17 cellular contexts compared by ENCODE assay signal in genomic region chr12:126443977-126444376, GRCh38.
DNase-seq lines count a peak whose midpoint lies in the region; TF ChIP-seq lines count a peak whose summit lies in the region.
"Had no signal": no experiment of that assay in that cellular context is flagged by ENCODE, and none has a peak within 500 bp of the region (broad histone marks: within the 10 kb centered on the region; RNA-seq: fewer than 3 reads in every experiment).

No MANE protein-coding gene starts in this region.

- TF ChIP-seq POLR2A in esophagus muscularis mucosa (IDR thresholded peaks at IDR 0.05; ENCODE audit: low read depth), result no peak

- H3K9me3 ChIP-seq in BLaER1 (peaks cover 19% of the 10 kb centered on the region), MM.1S (replicated peaks; ENCODE audit: insufficient read depth, low read length) (no peaks in the 10 kb centered on the region), OCI-LY1 (ENCODE audit: low read length) (no peaks in the 10 kb centered on the region), esophagus muscularis mucosa (no peaks in the 10 kb centered on the region)
- H3K9me3 ChIP-seq: A549, Caco-2 had no signal

- peak overlapping the region; percentile 79 for H3K4me2 ChIP-seq in BLaER1
- H3K4me2 ChIP-seq in MM.1S (ENCODE audit: low read depth, low read length), result peak overlapping the region; percentile 43; the same call in 1 of the 2 replicates
- H3K4me2 ChIP-seq in OCI-LY1 (ENCODE audit: low read length), result peak overlapping the region; percentile 19; the same call in 1 of the 2 replicates
- H3K4me2 ChIP-seq: A549 had no signal

- H3F3A ChIP-seq in MM.1S (ENCODE audit: insufficient read depth, low read length) (no peaks in the 10 kb centered on the region), OCI-LY1 (ENCODE audit: insufficient read depth, low read length) (no peaks in the 10 kb centered on the region)

- H3K4me3 ChIP-seq in BLaER1, result no peak overlapping the region
- no peak overlapping the region; the same call in 1 of the 2 replicates for H3K4me3 ChIP-seq in MM.1S (ENCODE audit: low read length)
- H3K4me3 ChIP-seq in OCI-LY1 (ENCODE audit: low read depth, low read length, poor library complexity, severe bottlenecking), result no peak overlapping the region
- no peak overlapping the region for H3K4me3 ChIP-seq in esophagus muscularis mucosa
- H3K4me3 ChIP-seq: A549 had no signal

- no peak for TF ChIP-seq CTCF in MM.1S (IDR thresholded peaks at IDR 0.05; ENCODE audit: low read length)
- TF ChIP-seq CTCF in OCI-LY1 (IDR thresholded peaks at IDR 0.05; ENCODE audit: low read length), result no peak
- TF ChIP-seq CTCF in esophagus muscularis mucosa (IDR thresholded peaks at IDR 0.05), result no peak

- intact Hi-C loops in esophagus muscularis mucosa (cut with DNase I), result no loop called here

- no peaks in the 10 kb centered on the region for H3K9me2 ChIP-seq in MM.1S (replicated peaks; ENCODE audit: insufficient read depth, low read length)
- no peaks in the 10 kb centered on the region for H3K9me2 ChIP-seq in OCI-LY1 (ENCODE audit: low read depth, low read length)

- H3K9ac ChIP-seq in BLaER1 (peak overlapping the region; percentile 52), MM.1S (ENCODE audit: low read length) (peak overlapping the region; percentile 25; the same call in 1 of the 2 replicates), OCI-LY1 (ENCODE audit: low read length) (no peak overlapping the region; the same call in 1 of the 2 replicates)

- H3K36me3 ChIP-seq in BLaER1 (no peaks in the 10 kb centered on the region), MM.1S (replicated peaks; ENCODE audit: insufficient read depth, low read length) (no peaks in the 10 kb centered on the region), OCI-LY1 (ENCODE audit: insufficient read depth, low read length) (no peaks in the 10 kb centered on the region), esophagus muscularis mucosa (no peaks in the 10 kb centered on the region)

- no peaks in the 10 kb centered on the region for H4K20me1 ChIP-seq in BLaER1
- H4K20me1 ChIP-seq in MM.1S (ENCODE audit: insufficient read depth, low read length), result no peaks in the 10 kb centered on the region
- H4K20me1 ChIP-seq in OCI-LY1 (ENCODE audit: insufficient read depth, low read length), result no peaks in the 10 kb centered on the region

- no peak for TF ChIP-seq EP300 in esophagus muscularis mucosa (IDR thresholded peaks at IDR 0.05)

- H3K27me3 ChIP-seq in BLaER1 (no peaks in the 10 kb centered on the region), MM.1S (replicated peaks; ENCODE audit: insufficient read depth, low read length) (no peaks in the 10 kb centered on the region), OCI-LY1 (ENCODE audit: insufficient read depth, low read length) (no peaks in the 10 kb centered on the region), esophagus muscularis mucosa (no peaks in the 10 kb centered on the region)

- H3K79me2 ChIP-seq in MM.1S (ENCODE audit: low read length) (no peaks in the 10 kb centered on the region), OCI-LY1 (ENCODE audit: insufficient read depth, low read length) (no peaks in the 10 kb centered on the region)

- DNase-seq in MM.1S (peak; percentile 30), esophagus muscularis mucosa (ENCODE audit: extremely low spot score) (peak; percentile 64), NCI-H146 (lab: John Stamatoyannopoulos, UW) (no peak), cerebellar nuclear complex (lab: John Stamatoyannopoulos, UW) (no peak), NCI-H748 (lab: John Stamatoyannopoulos, UW; ENCODE audit: unreplicated experiment) (no peak)
- DNase-seq: AML-193; Caco-2; Calu3; CD4-positive, alpha-beta T cell; CD8-positive, alpha-beta T cell; DMS79 treated with DMSO at 0.1 percent for 48 hours; GF-D8 had no signal

- H3K27ac ChIP-seq in BLaER1, result peak overlapping the region; percentile 77
- peak overlapping the region; percentile 47; the same call in 1 of the 2 replicates for H3K27ac ChIP-seq in MM.1S (ENCODE audit: low read length)
- H3K27ac ChIP-seq in OCI-LY1 (ENCODE audit: low read depth, low read length, poor library complexity, severe bottlenecking), result peak overlapping the region; percentile 71
- no peak overlapping the region for H3K27ac ChIP-seq in esophagus muscularis mucosa (replicated peaks in 1 of 4)
- H3K27ac ChIP-seq: 22Rv1, A549, C4-2B had no signal

- H3K4me1 ChIP-seq in BLaER1, result peaks cover 49% of the 10 kb centered on the region
- no peaks in the 10 kb centered on the region for H3K4me1 ChIP-seq in MM.1S (ENCODE audit: low read length)
- peaks cover 27% of the 10 kb centered on the region for H3K4me1 ChIP-seq in OCI-LY1 (ENCODE audit: insufficient read depth, low read length, severe bottlenecking)
- H3K4me1 ChIP-seq in esophagus muscularis mucosa, result no peaks in the 10 kb centered on the region
- H3K4me1 ChIP-seq: A549, Caco-2 had no signal

- no peak overlapping the region for H2AFZ ChIP-seq in MM.1S (ENCODE audit: low read length)
- no peak overlapping the region for H2AFZ ChIP-seq in OCI-LY1 (ENCODE audit: low read length)

- WGBS in esophagus muscularis mucosa, result 76% methylated on average over 7 of the region's 7 CpGs

Comparison
In these comparisons a context has a peak if more than half of its experiments do, and no peak if none do; other contexts are left out.
1. H3K27ac ChIP-seq: peak in BLaER1 (single experiment), MM.1S (single experiment) and OCI-LY1 (single experiment); none in esophagus muscularis mucosa (0 of 4).
2. H3K4me2 ChIP-seq: peak in every context shown above with its lines; median percentile 79 in BLaER1; 43 in MM.1S; 19 in OCI-LY1.
3. DNase-seq: peak in MM.1S (single experiment) and esophagus muscularis mucosa (single experiment); none in NCI-H146 (single experiment), cerebellar nuclear complex (0 of 2) and NCI-H748 (single experiment).